1 cellular context compared by ENCODE assay signal in the genomic region with DNA sequence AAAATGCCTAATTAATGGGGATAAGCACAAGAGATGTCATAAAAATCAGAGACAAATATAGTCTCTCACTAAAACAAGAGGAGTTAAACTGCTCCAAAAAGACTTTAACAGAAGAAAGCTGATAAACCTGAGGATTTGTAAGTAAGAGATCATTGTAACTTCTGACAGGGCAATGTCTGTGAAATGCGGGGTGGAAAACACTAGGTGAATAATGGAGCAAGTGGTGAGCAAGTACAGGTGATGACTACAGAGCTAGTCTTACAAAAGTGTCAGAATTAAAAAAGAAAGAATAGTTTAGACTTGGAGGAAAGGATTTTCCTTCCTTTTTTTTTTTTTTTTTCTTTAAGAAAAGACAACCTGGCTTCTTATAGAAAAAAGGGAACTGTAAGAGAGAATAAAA.
TF ChIP-seq lines count a peak whose summit lies in the region.

No MANE protein-coding gene starts in this region.

TF ChIP-seq in GM23338, 12 proteins besides CTCF, POLR2A, EP300 and RAD21:
- TF ChIP-seq POLR2AphosphoS5 (IDR thresholded peaks at IDR 0.05; ENCODE audit: low read depth) (no peak), ZNF462 (CRISPR knock-in tag; IDR thresholded peaks at IDR 0.05) (no peak), ZNF331 (CRISPR knock-in tag; IDR thresholded peaks at IDR 0.05; ENCODE audit: low read depth) (no peak), EZH2phosphoT487 (IDR thresholded peaks at IDR 0.05; ENCODE audit: unreplicated experiment) (no peak), ZNF114 (CRISPR knock-in tag; IDR thresholded peaks at IDR 0.05) (no peak), STAT1 (IDR thresholded peaks at IDR 0.05; ENCODE audit: unreplicated experiment) (no peak)
- TF ChIP-seq, protein P1, sequence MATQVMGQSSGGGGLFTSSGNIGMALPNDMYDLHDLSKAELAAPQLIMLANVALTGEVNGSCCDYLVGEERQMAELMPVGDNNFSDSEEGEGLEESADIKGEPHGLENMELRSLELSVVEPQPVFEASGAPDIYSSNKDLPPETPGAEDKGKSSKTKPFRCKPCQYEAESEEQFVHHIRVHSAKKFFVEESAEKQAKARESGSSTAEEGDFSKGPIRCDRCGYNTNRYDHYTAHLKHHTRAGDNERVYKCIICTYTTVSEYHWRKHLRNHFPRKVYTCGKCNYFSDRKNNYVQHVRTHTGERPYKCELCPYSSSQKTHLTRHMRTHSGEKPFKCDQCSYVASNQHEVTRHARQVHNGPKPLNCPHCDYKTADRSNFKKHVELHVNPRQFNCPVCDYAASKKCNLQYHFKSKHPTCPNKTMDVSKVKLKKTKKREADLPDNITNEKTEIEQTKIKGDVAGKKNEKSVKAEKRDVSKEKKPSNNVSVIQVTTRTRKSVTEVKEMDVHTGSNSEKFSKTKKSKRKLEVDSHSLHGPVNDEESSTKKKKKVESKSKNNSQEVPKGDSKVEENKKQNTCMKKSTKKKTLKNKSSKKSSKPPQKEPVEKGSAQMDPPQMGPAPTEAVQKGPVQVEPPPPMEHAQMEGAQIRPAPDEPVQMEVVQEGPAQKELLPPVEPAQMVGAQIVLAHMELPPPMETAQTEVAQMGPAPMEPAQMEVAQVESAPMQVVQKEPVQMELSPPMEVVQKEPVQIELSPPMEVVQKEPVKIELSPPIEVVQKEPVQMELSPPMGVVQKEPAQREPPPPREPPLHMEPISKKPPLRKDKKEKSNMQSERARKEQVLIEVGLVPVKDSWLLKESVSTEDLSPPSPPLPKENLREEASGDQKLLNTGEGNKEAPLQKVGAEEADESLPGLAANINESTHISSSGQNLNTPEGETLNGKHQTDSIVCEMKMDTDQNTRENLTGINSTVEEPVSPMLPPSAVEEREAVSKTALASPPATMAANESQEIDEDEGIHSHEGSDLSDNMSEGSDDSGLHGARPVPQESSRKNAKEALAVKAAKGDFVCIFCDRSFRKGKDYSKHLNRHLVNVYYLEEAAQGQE (IDR thresholded peaks at IDR 0.05; ENCODE audit: unreplicated experiment) = no peak
